Comparison of ENCODE assay signal across 8 cellular contexts in the genomic region with DNA sequence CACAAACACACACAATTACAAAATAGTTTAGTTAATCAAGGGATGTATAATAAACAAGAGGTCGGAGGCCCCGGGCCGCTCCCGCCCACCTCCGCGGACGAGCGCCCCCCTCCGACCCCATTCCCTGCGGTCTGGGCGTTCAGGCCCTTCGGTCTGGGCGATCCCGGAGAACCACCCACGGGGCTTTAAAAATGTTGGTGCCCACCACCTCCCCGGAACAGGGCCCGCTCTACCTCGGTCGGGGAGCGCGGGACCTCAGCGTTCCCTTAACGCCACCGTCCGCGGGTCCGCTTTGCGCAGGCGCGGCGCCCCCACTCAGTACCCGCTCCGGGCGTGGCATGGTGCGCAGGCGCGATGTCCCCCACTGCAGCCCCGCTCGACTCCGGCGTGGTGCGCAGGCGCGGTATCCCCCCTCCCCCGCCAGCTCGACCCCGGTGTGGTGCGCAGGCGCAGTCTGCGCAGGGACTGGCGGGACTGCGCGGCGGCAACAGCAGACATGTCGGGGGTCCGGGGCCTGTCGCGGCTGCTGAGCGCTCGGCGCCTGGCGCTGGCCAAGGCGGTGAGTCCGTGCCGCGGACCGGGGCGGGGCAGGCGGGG. TPM values are rescaled to one million over a fixed set of nuclear protein-coding genes. Genes with fewer than 3 reads are reported as not detected.
A peak's percentile ranks its signal among the peaks of the same experiment; 100 is the strongest.
DNase-seq lines count a peak whose midpoint lies in the region; ATAC-seq and TF ChIP-seq lines count a peak whose summit lies in the region.

A gene with protein sequence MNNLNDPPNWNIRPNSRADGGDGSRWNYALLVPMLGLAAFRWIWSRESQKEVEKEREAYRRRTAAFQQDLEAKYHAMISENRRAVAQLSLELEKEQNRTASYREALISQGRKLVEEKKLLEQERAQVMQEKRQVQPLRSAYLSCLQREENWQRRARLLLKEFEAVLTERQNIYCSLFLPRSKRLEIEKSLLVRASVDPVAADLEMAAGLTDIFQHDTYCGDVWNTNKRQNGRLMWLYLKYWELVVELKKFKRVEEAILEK (minus strand): TSS at position 294 of the 597 bp plus-strand sequence. CDS start 1,304 bp downstream, outside the sequence.
TSS of gene SDHA (plus strand) at position 461 of the 597 bp plus-strand sequence. CDS start at position 497, 36 bp downstream.

- H3K4me2 ChIP-seq in OCI-LY3 (ENCODE audit: low read length), result peak within 1 kb of the TSS; percentile 95

- H3K4me3 ChIP-seq in OCI-LY3 (ENCODE audit: low read length) (peak within 1 kb of the TSS; percentile 97), mucosa of descending colon (peak within 1 kb of the TSS; percentile 95)

- peaks cover 25 to 47% (median 42%) of the 10 kb centered on the region in 3 donors for H3K4me1 Mint-ChIP-seq in IgD-negative memory B cell

- H3K36me3 ChIP-seq in OCI-LY3 (replicated peaks; ENCODE audit: low read depth, low read length) (peaks cover 4% of the 10 kb centered on the region), mucosa of descending colon (ENCODE audit: low read depth) (no peaks in the 10 kb centered on the region)

- H4K20me1 ChIP-seq in OCI-LY3 (ENCODE audit: insufficient read depth, low read length), result peaks cover 36% of the 10 kb centered on the region

- H3K9ac ChIP-seq in OCI-LY3 (ENCODE audit: low read length), result peak within 1 kb of the TSS; percentile 91

- H3K27ac Mint-ChIP-seq in IgD-negative memory B cell, result peak within 1 kb of the TSS; percentile 94 to 100 (median 97)

- H3K9me3 ChIP-seq in OCI-LY3 (ENCODE audit: insufficient read depth, low read length) (no peaks in the 10 kb centered on the region), mucosa of descending colon (no peaks in the 10 kb centered on the region)

- peak; percentile 98 for DNase-seq in DMS153 treated with DMSO at 0.1 percent for 48 hours (lab: John Stamatoyannopoulos, UW; ENCODE audit: unreplicated experiment)
- DNase-seq in activated T-cell treated with anti-CD3 and anti-CD28 coated beads for 24 hours (ENCODE audit: low read depth), result peak; percentile 99
- DNase-seq in epithelial cell of prostate (ENCODE audit: low read depth, low spot score), result peak; percentile 26
- DNase-seq in mucosa of descending colon, result peak; percentile 96 to 99 (median 96)
- DNase-seq in stimulated activated CD8-positive, alpha-beta memory T cell treated with anti-CD3 and anti-CD28 coated beads, Interleukin-2, amount 100 ng/mL, for 48 hours (ENCODE audit: low read depth in 2 of 2), result peak; percentile 97 to 98

- TF ChIP-seq CTCF in OCI-LY3 (IDR thresholded peaks at IDR 0.05; ENCODE audit: low read depth, low read length), result peak; percentile 50
- no peak for TF ChIP-seq CTCF in mucosa of descending colon (IDR thresholded peaks at IDR 0.05)

- peaks cover 5% of the 10 kb centered on the region for H3K36me3 Mint-ChIP-seq in IgD-negative memory B cell

- no peaks in the 10 kb centered on the region for H3K9me3 Mint-ChIP-seq in IgD-negative memory B cell

- intact Hi-C loops in mucosa of descending colon (cut with DNase I, micrococcal nuclease), result no loop called here

- H3K27ac ChIP-seq in OCI-LY3 (ENCODE audit: low read length) (peak within 1 kb of the TSS; percentile 52), epithelial cell of prostate (peak within 1 kb of the TSS; percentile 49)

- no peaks in the 10 kb centered on the region for H3K27me3 ChIP-seq in OCI-LY3 (ENCODE audit: low read depth, low read length)

- peaks cover 50% of the 10 kb centered on the region for H3K79me2 ChIP-seq in OCI-LY3 (ENCODE audit: low read length)

- no peaks in the 10 kb centered on the region for H3K27me3 Mint-ChIP-seq in IgD-negative memory B cell

- ATAC-seq in GM21529 (IDR thresholded peaks at IDR 0.05; ENCODE audit: unreplicated experiment), result peak; percentile 74
- ATAC-seq in mucosa of descending colon, result peak; percentile 94

- H3K4me1 ChIP-seq in OCI-LY3 (ENCODE audit: low read length), result peaks cover 18% of the 10 kb centered on the region
- peaks cover 4% of the 10 kb centered on the region for H3K4me1 ChIP-seq in mucosa of descending colon (ENCODE audit: low read depth)

- peak within 1 kb of the TSS; percentile 60; the same call in 1 of the 2 replicates for H2AFZ ChIP-seq in OCI-LY3 (ENCODE audit: low read depth, low read length)

- H3K4me3 Mint-ChIP-seq in IgD-negative memory B cell, result peak within 1 kb of the TSS; percentile 93 to 98 (median 97)

RNA-seq across cellular contexts. Expression of the first gene that starts in this region (rescaled TPM):
- 5.1 TPM for polyA plus RNA-seq in IgD-negative memory B cell
- 1 to 10 TPM; 3.5 to 9.8 (median 4.7) TPM for total RNA-seq in mucosa of descending colon

RNA-seq across cellular contexts. Expression of gene SDHA, which starts in this region (rescaled TPM):
- polyA plus RNA-seq in IgD-negative memory B cell, result 177 TPM
- total RNA-seq in mucosa of descending colon, result 100 to 1,000 TPM; 223 to 322 (median 249) TPM

Comparison
In these comparisons a context has a peak if more than half of its experiments do, and no peak if none do; other contexts are left out.
1. Peak in every context shown above with its lines: DNase-seq, ATAC-seq, H3K4me3 ChIP-seq and H3K27ac ChIP-seq.
2. DNase-seq: peak in every context shown above with its lines; median percentile 99 in activated T-cell treated with anti-CD3 and anti-CD28 coated beads for 24 hours; 98 in DMS153 treated with DMSO at 0.1 percent for 48 hours; 98 in stimulated activated CD8-positive, alpha-beta memory T cell treated with anti-CD3 and anti-CD28 coated beads, Interleukin-2, amount 100 ng/mL, for 48 hours; 96 in mucosa of descending colon; 26 in epithelial cell of prostate.